Comparison of ENCODE assay signal across 10 cellular contexts in genomic region chr1:96538883-96539282, GRCh38.
A peak's percentile ranks its signal among the peaks of the same experiment; 100 is the strongest.
DNase-seq lines count a peak whose midpoint lies in the region; ATAC-seq and TF ChIP-seq lines count a peak whose summit lies in the region.
"Had no signal": no experiment of that assay in that cellular context is flagged by ENCODE, and none has a peak within 500 bp of the region (broad histone marks: within the 10 kb centered on the region; RNA-seq: fewer than 3 reads in every experiment).

No MANE protein-coding gene starts in this region.

- H2BK15ac ChIP-seq in IMR-90 (ENCODE audit: low read depth, low read length), result no peak overlapping the region

- dilution Hi-C loops in IMR-90 (cut with HindIII; ENCODE audit: low sequenced_read_pairs, unreplicated experiment), result no loop called here

- H4K20me1 ChIP-seq in IMR-90 (ENCODE audit: insufficient read depth, low read length), result no peaks in the 10 kb centered on the region

- in situ Hi-C loops in IMR-90 (cut with MboI; ENCODE audit: low sequenced_read_pairs), result no loop called here

- 8% methylated on average over 3 of the region's 5 CpGs; no CpG with 5 or more reads in 1 of the 2 experiments for WGBS in IMR-90 (ENCODE audit: extremely low coverage in 2 of 2, insufficient read length in 1 of 2), 2 experiments

- peak overlapping the region; percentile 43; the same call in 1 of the 2 replicates for H3K4me2 ChIP-seq in IMR-90 (ENCODE audit: low read depth, low read length)

- no peaks in the 10 kb centered on the region for H3K9me1 ChIP-seq in IMR-90 (ENCODE audit: insufficient read depth, low read length)

- H3K27me3 ChIP-seq in IMR-90 (ENCODE audit: control insufficient read depth, insufficient read depth, low read length) (no peaks in the 10 kb centered on the region), subcutaneous abdominal adipose tissue (ENCODE audit: control insufficient read depth in 5 of 5, insufficient read depth in 4 of 5, low read length in 5 of 5) (no peaks in the 10 kb centered on the region)

- no peak overlapping the region for H4K8ac ChIP-seq in IMR-90 (ENCODE audit: low read depth in 2 of 2, low read length in 2 of 2)

- no peaks in the 10 kb centered on the region for H3K4me1 Mint-ChIP-seq in activated naive CD8-positive, alpha-beta T cell treated with anti-CD3 and anti-CD28 coated beads for 36 hours
- H3K4me1 Mint-ChIP-seq: activated CD4-positive, alpha-beta memory T cell treated with anti-CD3 and anti-CD28 coated beads, Interleukin-2, amount 10 ng/mL, durations not matched to agents 7 days and 5 days had no signal

- DNase-seq in IMR-90, result peak; percentile 94
- peak; percentile 98 for DNase-seq in cardiac fibroblast (ENCODE audit: low read depth in 2 of 2)
- DNase-seq in kidney tubule cell (ENCODE audit: low spot score), result peak; percentile 76
- DNase-seq in activated naive CD8-positive, alpha-beta T cell treated with anti-CD3 and anti-CD28 coated beads for 36 hours, result no peak
- no peak for DNase-seq in NOMO-1 treated with dmso at 0.1 percent for 144 hours (lab: John Stamatoyannopoulos, UW; ENCODE audit: unreplicated experiment)
- DNase-seq in Kasumi-1 (lab: John Stamatoyannopoulos, UW), result no peak
- DNase-seq: activated CD4-positive, alpha-beta memory T cell treated with anti-CD3 and anti-CD28 coated beads, Interleukin-2, amount 10 ng/mL, durations not matched to agents 7 days and 5 days had no signal

- no peaks in the 10 kb centered on the region for H3K27me3 Mint-ChIP-seq in activated naive CD8-positive, alpha-beta T cell treated with anti-CD3 and anti-CD28 coated beads for 36 hours
- H3K27me3 Mint-ChIP-seq: activated CD4-positive, alpha-beta memory T cell treated with anti-CD3 and anti-CD28 coated beads, Interleukin-2, amount 10 ng/mL, durations not matched to agents 7 days and 5 days; dendritic cell treated with granulocyte-macrophage colony-stimulating factor and Interleukin-4, amounts not matched to agents 40 ng/mL and 50 ng/mL, for 4 days had no signal

- no peaks in the 10 kb centered on the region for H3K36me3 Mint-ChIP-seq in activated naive CD8-positive, alpha-beta T cell treated with anti-CD3 and anti-CD28 coated beads for 36 hours

- intact Hi-C loops in IMR-90 (cut with micrococcal nuclease), result loop anchor here (2.0 to 5.0 kb wide), 3 partner anchors 177 to 302 kb away; no protein-coding TSS in a partner anchor

- H2AK5ac ChIP-seq in IMR-90 (ENCODE audit: low read depth, low read length), result no peak overlapping the region

- H3K14ac ChIP-seq in IMR-90 (replicated peaks; ENCODE audit: low read depth, low read length), result no peak overlapping the region

- H2BK5ac ChIP-seq in IMR-90 (ENCODE audit: low read depth, low read length, poor library complexity, severe bottlenecking), result no peak overlapping the region

- no peaks in the 10 kb centered on the region for H3K9me3 ChIP-seq in IMR-90 (ENCODE audit: control insufficient read depth, insufficient read depth, low read length)
- H3K9me3 ChIP-seq in subcutaneous abdominal adipose tissue (ENCODE audit: control insufficient read depth in 5 of 5, low read length in 5 of 5), result no peaks in the 10 kb centered on the region

- TF ChIP-seq POLR2A in IMR-90 (IDR thresholded peaks at IDR 0.05; ENCODE audit: low read depth, low read length), result no peak

- H3K9ac ChIP-seq in IMR-90 (ENCODE audit: low read depth, low read length), result no peak overlapping the region
- no peak overlapping the region for H3K9ac ChIP-seq in subcutaneous abdominal adipose tissue (ENCODE audit: low read length in 5 of 5)

- no TSS peak for BruUV-seq in IMR-90 (replicated peaks; lab: Mats Ljungman, UMichigan)

- H2AK9ac ChIP-seq in IMR-90 (replicated peaks; ENCODE audit: low read depth, low read length, poor library complexity), result no peak overlapping the region

- no peak overlapping the region for H3K27ac Mint-ChIP-seq in activated naive CD8-positive, alpha-beta T cell treated with anti-CD3 and anti-CD28 coated beads for 36 hours
- H3K27ac Mint-ChIP-seq: activated CD4-positive, alpha-beta memory T cell treated with anti-CD3 and anti-CD28 coated beads, Interleukin-2, amount 10 ng/mL, durations not matched to agents 7 days and 5 days; dendritic cell treated with granulocyte-macrophage colony-stimulating factor and Interleukin-4, amounts not matched to agents 40 ng/mL and 50 ng/mL, for 4 days had no signal

- CTCF ChIA-PET in IMR-90 (lab: Yijun Ruan, JAX), result interaction anchor here (0.7 to 1.2 kb wide), 3 partner anchors 15 to 18 kb away, joined by 3 to 4 read pairs (median 3); no protein-coding TSS in a partner anchor

- no peak overlapping the region for H4K5ac ChIP-seq in IMR-90 (ENCODE audit: low read depth, low read length)

- H4K91ac ChIP-seq in IMR-90 (ENCODE audit: insufficient read depth, low read depth, low read length), result no peak overlapping the region

- TF ChIP-seq RAD21 in IMR-90 (IDR thresholded peaks at IDR 0.05; ENCODE audit: low read length), result no peak

- no peak overlapping the region for H3K23ac ChIP-seq in IMR-90 (ENCODE audit: low read depth, low read length)

- no peak overlapping the region for H3K4me3 Mint-ChIP-seq in activated naive CD8-positive, alpha-beta T cell treated with anti-CD3 and anti-CD28 coated beads for 36 hours
- H3K4me3 Mint-ChIP-seq: activated CD4-positive, alpha-beta memory T cell treated with anti-CD3 and anti-CD28 coated beads, Interleukin-2, amount 10 ng/mL, durations not matched to agents 7 days and 5 days; dendritic cell treated with granulocyte-macrophage colony-stimulating factor and Interleukin-4, amounts not matched to agents 40 ng/mL and 50 ng/mL, for 4 days had no signal

- no peak overlapping the region for H2BK120ac ChIP-seq in IMR-90 (ENCODE audit: low read depth, low read length)

- H3K36me3 ChIP-seq in IMR-90 (ENCODE audit: control insufficient read depth, insufficient read depth, low read length), result no peaks in the 10 kb centered on the region
- no peaks in the 10 kb centered on the region for H3K36me3 ChIP-seq in subcutaneous abdominal adipose tissue (ENCODE audit: control insufficient read depth in 5 of 5, insufficient read depth in 5 of 5, low read length in 5 of 5)

- H3K4me3 ChIP-seq in IMR-90 (ENCODE audit: insufficient read depth, low read depth, low read length), result no peak overlapping the region
- no peak overlapping the region for H3K4me3 ChIP-seq in cardiac fibroblast (replicated peaks in 1 of 2; ENCODE audit: low read depth in 2 of 2, low read length in 2 of 2)
- H3K4me3 ChIP-seq in subcutaneous abdominal adipose tissue (ENCODE audit: low read depth in 1 of 5, low read length in 5 of 5), result no peak overlapping the region

- peaks cover 8% of the 10 kb centered on the region for H3K4me1 ChIP-seq in IMR-90 (ENCODE audit: control insufficient read depth, insufficient read depth, low read length)
- H3K4me1 ChIP-seq in subcutaneous abdominal adipose tissue (ENCODE audit: control insufficient read depth in 5 of 5, insufficient read depth in 5 of 5, low read length in 5 of 5), result peaks cover 5 to 24% (median 21%) of the 10 kb centered on the region in 5 donors

- H3K18ac ChIP-seq in IMR-90 (ENCODE audit: low read depth, low read length), result peak overlapping the region; percentile 28; the same call in 1 of the 2 replicates

- POLR2A ChIA-PET in IMR-90 (lab: Charles Lee; ENCODE audit: unreplicated experiment), result no interaction called here

- H2AFZ ChIP-seq in IMR-90 (replicated peaks; ENCODE audit: low read length, poor library complexity), result no peak overlapping the region

- no peak overlapping the region for H3K4ac ChIP-seq in IMR-90 (ENCODE audit: low read depth, low read length)

- no peak overlapping the region for H3K27ac ChIP-seq in IMR-90 (ENCODE audit: insufficient read depth, low read length)
- H3K27ac ChIP-seq in subcutaneous abdominal adipose tissue (ENCODE audit: low read depth, low read length), result peak overlapping the region; percentile 60

- H3K56ac ChIP-seq in IMR-90 (ENCODE audit: extremely low read depth, insufficient read depth, low read length), result no peak overlapping the region

- H2BK20ac ChIP-seq in IMR-90 (ENCODE audit: low read depth, low read length), result no peak overlapping the region

- H3K79me1 ChIP-seq in IMR-90 (ENCODE audit: low read depth in 1 of 2, low read length in 2 of 2), result no peaks in the 10 kb centered on the region

- TF ChIP-seq CTCF in IMR-90 (conservative IDR thresholded peaks at IDR 0.05; ENCODE audit: low read depth, low read length) (no peak), cardiac fibroblast (IDR thresholded peaks at IDR 0.05; ENCODE audit: low read depth, low read length) (no peak)

- ATAC-seq in IMR-90 (ENCODE audit: low read depth) (peak; percentile 56), GM21619 (IDR thresholded peaks at IDR 0.05; ENCODE audit: unreplicated experiment) (no peak)

- H3K9me3 Mint-ChIP-seq in activated naive CD8-positive, alpha-beta T cell treated with anti-CD3 and anti-CD28 coated beads for 36 hours, result no peaks in the 10 kb centered on the region
- H3K9me3 Mint-ChIP-seq: activated CD4-positive, alpha-beta memory T cell treated with anti-CD3 and anti-CD28 coated beads, Interleukin-2, amount 10 ng/mL, durations not matched to agents 7 days and 5 days; dendritic cell treated with granulocyte-macrophage colony-stimulating factor and Interleukin-4, amounts not matched to agents 40 ng/mL and 50 ng/mL, for 4 days had no signal

TF ChIP-seq in IMR-90, 13 proteins besides CTCF, POLR2A, EP300 and RAD21:
- TF ChIP-seq CEBPB (IDR thresholded peaks at IDR 0.05; ENCODE audit: low read depth, low read length) (peak; percentile 75), MXI1 (IDR thresholded peaks at IDR 0.05; ENCODE audit: borderline replicate concordance, low read depth, low read length) (peak; percentile 27; the same call in 1 of the 2 replicates), MAFK (IDR thresholded peaks at IDR 0.05; ENCODE audit: low read depth, low read length) (no peak), RCOR1 (IDR thresholded peaks at IDR 0.05; ENCODE audit: insufficient replicate concordance, low read length) (no peak)

Comparison
In these comparisons a context has a peak if more than half of its experiments do, and no peak if none do; other contexts are left out.
1. DNase-seq: peak in IMR-90 (single experiment), cardiac fibroblast (2 of 2) and kidney tubule cell (single experiment); none in activated naive CD8-positive, alpha-beta T cell treated with anti-CD3 and anti-CD28 coated beads for 36 hours (single experiment), NOMO-1 treated with dmso at 0.1 percent for 144 hours (single experiment) and Kasumi-1 (0 of 2).